In the genomic region with DNA sequence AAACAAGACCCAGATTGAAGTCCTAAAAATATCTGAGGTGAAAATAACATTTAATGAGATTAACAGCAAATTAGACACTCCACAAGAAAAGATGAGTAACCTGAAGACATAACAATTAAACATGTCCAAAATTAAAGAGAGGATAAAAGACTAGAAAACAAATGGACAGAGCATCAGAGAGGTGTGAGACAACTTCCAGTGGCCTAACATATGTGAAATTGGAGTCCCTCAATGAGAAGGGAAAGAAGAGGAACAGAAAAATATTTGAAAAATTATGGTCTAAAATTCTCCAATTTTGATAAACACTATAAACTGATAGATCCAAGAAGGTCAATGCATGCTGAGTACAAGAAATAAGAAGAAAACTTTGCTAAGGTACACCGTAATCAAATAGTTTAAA, we compare ENCODE assay signal across 7 cellular contexts.
"Had no signal": no experiment of that assay in that cellular context is flagged by ENCODE, and none has a peak within 500 bp of the region (broad histone marks: within the 10 kb centered on the region; RNA-seq: fewer than 3 reads in every experiment).

No MANE protein-coding gene starts in this region.

- FAIRE-seq: G401.6, GM12878, GM12891, GM18507, GM19239 had no signal

- DNase-seq: GDM1, GF-D8 had no signal

- H3K4me3 ChIP-seq: GM12878 had no signal
